Comparison of ENCODE assay signal across 23 cellular contexts in the genomic region with DNA sequence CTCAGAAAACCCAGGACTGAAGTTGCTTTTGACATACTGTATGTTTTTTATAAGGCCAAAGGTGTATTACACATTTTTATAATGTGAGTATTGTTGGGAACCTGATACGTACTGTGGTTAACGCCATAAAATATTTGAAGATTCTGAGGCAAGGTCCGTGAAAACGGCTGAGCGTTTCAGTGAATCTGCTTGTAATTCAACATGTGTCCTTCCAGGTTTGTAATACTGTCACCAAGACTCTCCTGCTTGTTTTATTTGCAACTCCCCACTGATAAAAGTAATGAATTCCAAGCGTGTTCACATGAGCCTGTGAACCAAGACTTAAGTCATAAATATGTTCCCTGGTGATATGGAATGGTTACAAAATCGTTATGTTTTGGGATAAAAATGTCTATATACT. TPM values are rescaled to one million over a fixed set of nuclear protein-coding genes. Genes with fewer than 3 reads are reported as not detected.
A peak's percentile ranks its signal among the peaks of the same experiment; 100 is the strongest.
DNase-seq lines count a peak whose midpoint lies in the region; ATAC-seq lines count a peak whose summit lies in the region.
"Had no signal": no experiment of that assay in that cellular context is flagged by ENCODE, and none has a peak within 500 bp of the region (broad histone marks: within the 10 kb centered on the region; RNA-seq: fewer than 3 reads in every experiment).

No MANE protein-coding gene starts in this region.

- ATAC-seq in HG03565 (IDR thresholded peaks at IDR 0.05; ENCODE audit: unreplicated experiment) = no peak
- ATAC-seq: GM12878, GM23338, PC-3 had no signal

- DNase-seq in NCI-H2171 treated with DMSO at 0.1 percent for 48 hours (lab: John Stamatoyannopoulos, UW) (peak; percentile 21), NCI-H2171 (lab: John Stamatoyannopoulos, UW) (no peak), kidney tubule cell (ENCODE audit: low spot score) (peak; percentile 6), myocyte (ENCODE audit: low read depth) (peak; percentile 13), NCI-H187 treated with DMSO at 0.1 percent for 48 hours (lab: John Stamatoyannopoulos, UW) (no peak)
- no peak for DNase-seq in activated naive CD4-positive, alpha-beta T cell (lab: John Stamatoyannopoulos, UW)
- DNase-seq in activated CD4-positive, alpha-beta T cell treated with anti-CD3 and anti-CD28 coated beads for 1 hour = no peak
- DNase-seq: ACHN; CD4-positive, alpha-beta T cell; COR-L47; DMS 273 treated with DMSO at 0.1 percent for 48 hours; DMS79 treated with DMSO at 0.1 percent for 48 hours; KBM-7; NCI-H1092; NCI-H1436; NCI-H226; NCI-H510A treated with DMSO at 0.1 percent for 48 hours; PC-3; Right ventricle myocardium superior had no signal

RNA-seq across cellular contexts. Expression of a gene that starts 23.9 kb away (rescaled TPM):
- total RNA-seq in myocyte = 0.99 and 1.7 TPM in 2 replicates
- 2.1 TPM for polyA plus RNA-seq in myocyte (2012)
- total RNA-seq: CD4-positive, alpha-beta T cell; GM12878; SK-MEL-5 had no signal

Comparison
In these comparisons a context has a peak if more than half of its experiments do, and no peak if none do; other contexts are left out.
1. DNase-seq: peak in NCI-H2171 treated with DMSO at 0.1 percent for 48 hours (single experiment), kidney tubule cell (single experiment) and myocyte (single experiment); none in NCI-H2171 (single experiment), activated naive CD4-positive, alpha-beta T cell (0 of 4), NCI-H187 treated with DMSO at 0.1 percent for 48 hours (single experiment) and activated CD4-positive, alpha-beta T cell treated with anti-CD3 and anti-CD28 coated beads for 1 hour (single experiment).